8 cellular contexts compared by ENCODE assay signal in genomic region chr16:18926189-18926865, GRCh38. TPM values are rescaled to one million over a fixed set of nuclear protein-coding genes. Genes with fewer than 3 reads are reported as not detected.
DNase-seq lines count a peak whose midpoint lies in the region; ATAC-seq and TF ChIP-seq lines count a peak whose summit lies in the region.
"Not testable (repeated sequence)": the region's sequence is repeated elsewhere in the genome, so short reads cannot be mapped to it uniquely, and the experiment has no call there.

TSS of gene SMG1 (minus strand) at chr16:18926408. CDS start at chr16:18926041, 367 bp downstream.

- peak within 1 kb of the TSS; percentile 94 to 99 (median 95) for H3K27ac Mint-ChIP-seq in immature natural killer cell

- TF ChIP-seq CTCF in AG09319 (IDR thresholded peaks at IDR 0.05; ENCODE audit: low read depth, low read length): not testable (repeated sequence)

- not testable (repeated sequence) for H3K36me3 Mint-ChIP-seq in immature natural killer cell

- not testable (repeated sequence) for H3K9me3 Mint-ChIP-seq in immature natural killer cell

- H3K27ac ChIP-seq in caudate nucleus (ENCODE audit: low read depth, low read length): peak within 1 kb of the TSS; percentile 74

- DNase-seq in AG09319 (ENCODE audit: extremely low read depth, low read depth) (peak; percentile 77), NCI-H345 (lab: John Stamatoyannopoulos, UW) (peak; percentile 92), caudate nucleus (lab: John Stamatoyannopoulos, UW) (peak in 60 of 61 donors; percentile 42 to 95 (median 86)), immature natural killer cell (peak; percentile 92 to 93 (median 93)), smooth muscle cell of the brain vasculature (ENCODE audit: low read depth, low spot score) (peak; percentile 59)
- peak; percentile 86 to 89 (median 88) for DNase-seq in activated CD4-positive, CD25-positive, alpha-beta regulatory T cell (lab: John Stamatoyannopoulos, UW)

- H3K4me1 Mint-ChIP-seq in immature natural killer cell: peaks cover 35 to 39% of the 10 kb centered on the region in 2 donors

- H3K4me3 Mint-ChIP-seq in immature natural killer cell: peak within 1 kb of the TSS; percentile 95 to 98 (median 96)

- H3K27me3 Mint-ChIP-seq in immature natural killer cell (ENCODE audit: low read depth in 3 of 3): not testable (repeated sequence)

- ATAC-seq in GM19025 (IDR thresholded peaks at IDR 0.05; ENCODE audit: low read depth, unreplicated experiment): peak; percentile 85
- ATAC-seq in HG03280 (IDR thresholded peaks at IDR 0.05; ENCODE audit: unreplicated experiment): peak; percentile 83

RNA-seq across cellular contexts. Expression of gene SMG1, which starts in this region (rescaled TPM):
- polyA plus RNA-seq in immature natural killer cell: 10 to 100 TPM in 1 of 3 donors, 1 to 10 TPM in 2; 5.2 to 28.1 (median 7.9) TPM

Comparison
In these comparisons a context has a peak if more than half of its experiments do, and no peak if none do; other contexts are left out.
1. Peak in every context shown above with its lines: DNase-seq, ATAC-seq and H3K27ac ChIP-seq.